Comparison of ENCODE assay signal across 1 cellular context in the genomic region with DNA sequence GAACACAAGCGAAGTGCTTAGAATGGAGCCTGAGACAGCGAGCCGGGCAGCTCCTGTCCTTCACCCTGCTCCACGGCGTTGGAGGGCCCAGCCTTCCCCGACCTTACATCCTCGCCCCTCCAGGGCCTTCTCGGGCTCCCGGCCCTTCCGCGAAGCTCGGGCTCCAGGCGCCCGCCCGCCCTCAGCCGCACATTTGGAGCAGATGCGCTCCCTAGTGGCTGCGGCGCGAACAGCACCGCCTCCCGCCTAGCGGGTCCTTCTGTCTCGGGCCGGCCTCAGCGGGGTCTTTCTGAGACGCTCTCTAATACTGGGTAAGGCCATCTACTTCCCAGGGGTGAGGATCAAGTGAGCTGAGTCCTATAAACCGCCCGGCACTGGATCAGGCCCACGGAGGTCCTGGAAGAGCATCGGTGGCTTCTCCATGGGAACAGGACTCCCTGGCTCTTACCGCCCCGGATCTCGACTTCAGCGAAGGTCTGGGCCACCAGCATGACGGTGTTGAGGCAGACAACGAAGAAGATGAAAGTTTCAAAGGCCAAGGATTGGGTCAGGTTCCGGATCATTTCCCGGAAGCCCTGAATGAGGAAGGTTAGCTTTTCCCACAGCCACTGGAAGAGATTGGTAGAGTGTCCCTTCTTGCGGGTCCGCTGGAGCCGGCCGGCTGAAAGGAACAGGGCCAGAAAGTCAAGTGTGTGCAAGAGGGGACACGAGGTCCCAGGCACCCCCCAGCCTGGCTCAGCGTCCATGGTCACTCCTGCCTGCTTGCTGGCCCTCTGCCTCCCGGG.
A peak's percentile ranks its signal among the peaks of the same experiment; 100 is the strongest.
TF ChIP-seq lines count a peak whose summit lies in the region.

No MANE protein-coding gene starts in this region.

TF ChIP-seq in K562, 482 proteins besides CTCF, POLR2A, EP300 and RAD21 (continued from another document and continues in another):
- TF ChIP-seq, protein P1, sequence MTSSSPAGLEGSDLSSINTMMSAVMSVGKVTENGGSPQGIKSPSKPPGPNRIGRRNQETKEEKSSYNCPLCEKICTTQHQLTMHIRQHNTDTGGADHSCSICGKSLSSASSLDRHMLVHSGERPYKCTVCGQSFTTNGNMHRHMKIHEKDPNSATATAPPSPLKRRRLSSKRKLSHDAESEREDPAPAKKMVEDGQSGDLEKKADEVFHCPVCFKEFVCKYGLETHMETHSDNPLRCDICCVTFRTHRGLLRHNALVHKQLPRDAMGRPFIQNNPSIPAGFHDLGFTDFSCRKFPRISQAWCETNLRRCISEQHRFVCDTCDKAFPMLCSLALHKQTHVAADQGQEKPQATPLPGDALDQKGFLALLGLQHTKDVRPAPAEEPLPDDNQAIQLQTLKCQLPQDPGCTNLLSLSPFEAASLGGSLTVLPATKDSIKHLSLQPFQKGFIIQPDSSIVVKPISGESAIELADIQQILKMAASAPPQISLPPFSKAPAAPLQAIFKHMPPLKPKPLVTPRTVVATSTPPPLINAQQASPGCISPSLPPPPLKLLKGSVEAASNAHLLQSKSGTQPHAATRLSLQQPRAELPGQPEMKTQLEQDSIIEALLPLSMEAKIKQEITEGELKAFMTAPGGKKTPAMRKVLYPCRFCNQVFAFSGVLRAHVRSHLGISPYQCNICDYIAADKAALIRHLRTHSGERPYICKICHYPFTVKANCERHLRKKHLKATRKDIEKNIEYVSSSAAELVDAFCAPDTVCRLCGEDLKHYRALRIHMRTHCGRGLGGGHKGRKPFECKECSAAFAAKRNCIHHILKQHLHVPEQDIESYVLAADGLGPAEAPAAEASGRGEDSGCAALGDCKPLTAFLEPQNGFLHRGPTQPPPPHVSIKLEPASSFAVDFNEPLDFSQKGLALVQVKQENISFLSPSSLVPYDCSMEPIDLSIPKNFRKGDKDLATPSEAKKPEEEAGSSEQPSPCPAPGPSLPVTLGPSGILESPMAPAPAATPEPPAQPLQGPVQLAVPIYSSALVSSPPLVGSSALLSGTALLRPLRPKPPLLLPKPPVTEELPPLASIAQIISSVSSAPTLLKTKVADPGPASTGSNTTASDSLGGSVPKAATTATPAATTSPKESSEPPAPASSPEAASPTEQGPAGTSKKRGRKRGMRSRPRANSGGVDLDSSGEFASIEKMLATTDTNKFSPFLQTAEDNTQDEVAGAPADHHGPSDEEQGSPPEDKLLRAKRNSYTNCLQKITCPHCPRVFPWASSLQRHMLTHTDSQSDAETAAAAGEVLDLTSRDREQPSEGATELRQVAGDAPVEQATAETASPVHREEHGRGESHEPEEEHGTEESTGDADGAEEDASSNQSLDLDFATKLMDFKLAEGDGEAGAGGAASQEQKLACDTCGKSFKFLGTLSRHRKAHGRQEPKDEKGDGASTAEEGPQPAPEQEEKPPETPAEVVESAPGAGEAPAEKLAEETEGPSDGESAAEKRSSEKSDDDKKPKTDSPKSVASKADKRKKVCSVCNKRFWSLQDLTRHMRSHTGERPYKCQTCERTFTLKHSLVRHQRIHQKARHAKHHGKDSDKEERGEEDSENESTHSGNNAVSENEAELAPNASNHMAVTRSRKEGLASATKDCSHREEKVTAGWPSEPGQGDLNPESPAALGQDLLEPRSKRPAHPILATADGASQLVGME (CRISPR knock-in tag; IDR thresholded peaks at IDR 0.05) = no peak
- TF ChIP-seq ZNF707 (CRISPR knock-in tag; conservative IDR thresholded peaks at IDR 0.05) = no peak
- no peak for TF ChIP-seq MAFF (IDR thresholded peaks at IDR 0.05; ENCODE audit: low read length)
- TF ChIP-seq ETS2 (tag; IDR thresholded peaks at IDR 0.05; ENCODE audit: borderline replicate concordance, poor library complexity, severe bottlenecking) = no peak
- no peak for TF ChIP-seq ASH1L (IDR thresholded peaks at IDR 0.05; ENCODE audit: borderline replicate concordance, low read depth, partially characterized antibody)
- TF ChIP-seq, protein P2, sequence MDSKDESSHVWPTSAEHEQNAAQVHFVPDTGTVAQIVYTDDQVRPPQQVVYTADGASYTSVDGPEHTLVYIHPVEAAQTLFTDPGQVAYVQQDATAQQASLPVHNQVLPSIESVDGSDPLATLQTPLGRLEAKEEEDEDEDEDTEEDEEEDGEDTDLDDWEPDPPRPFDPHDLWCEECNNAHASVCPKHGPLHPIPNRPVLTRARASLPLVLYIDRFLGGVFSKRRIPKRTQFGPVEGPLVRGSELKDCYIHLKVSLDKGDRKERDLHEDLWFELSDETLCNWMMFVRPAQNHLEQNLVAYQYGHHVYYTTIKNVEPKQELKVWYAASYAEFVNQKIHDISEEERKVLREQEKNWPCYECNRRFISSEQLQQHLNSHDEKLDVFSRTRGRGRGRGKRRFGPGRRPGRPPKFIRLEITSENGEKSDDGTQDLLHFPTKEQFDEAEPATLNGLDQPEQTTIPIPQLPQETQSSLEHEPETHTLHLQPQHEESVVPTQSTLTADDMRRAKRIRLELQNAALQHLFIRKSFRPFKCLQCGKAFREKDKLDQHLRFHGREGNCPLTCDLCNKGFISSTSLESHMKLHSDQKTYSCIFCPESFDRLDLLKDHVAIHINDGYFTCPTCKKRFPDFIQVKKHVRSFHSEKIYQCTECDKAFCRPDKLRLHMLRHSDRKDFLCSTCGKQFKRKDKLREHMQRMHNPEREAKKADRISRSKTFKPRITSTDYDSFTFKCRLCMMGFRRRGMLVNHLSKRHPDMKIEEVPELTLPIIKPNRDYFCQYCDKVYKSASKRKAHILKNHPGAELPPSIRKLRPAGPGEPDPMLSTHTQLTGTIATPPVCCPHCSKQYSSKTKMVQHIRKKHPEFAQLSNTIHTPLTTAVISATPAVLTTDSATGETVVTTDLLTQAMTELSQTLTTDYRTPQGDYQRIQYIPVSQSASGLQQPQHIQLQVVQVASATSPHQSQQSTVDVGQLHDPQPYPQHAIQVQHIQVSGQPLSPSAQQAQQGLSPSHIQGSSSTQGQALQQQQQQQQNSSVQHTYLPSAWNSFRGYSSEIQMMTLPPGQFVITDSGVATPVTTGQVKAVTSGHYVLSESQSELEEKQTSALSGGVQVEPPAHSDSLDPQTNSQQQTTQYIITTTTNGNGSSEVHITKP (IDR thresholded peaks at IDR 0.05; ENCODE audit: partially characterized antibody) = peak; percentile 21
- TF ChIP-seq, protein P3, sequence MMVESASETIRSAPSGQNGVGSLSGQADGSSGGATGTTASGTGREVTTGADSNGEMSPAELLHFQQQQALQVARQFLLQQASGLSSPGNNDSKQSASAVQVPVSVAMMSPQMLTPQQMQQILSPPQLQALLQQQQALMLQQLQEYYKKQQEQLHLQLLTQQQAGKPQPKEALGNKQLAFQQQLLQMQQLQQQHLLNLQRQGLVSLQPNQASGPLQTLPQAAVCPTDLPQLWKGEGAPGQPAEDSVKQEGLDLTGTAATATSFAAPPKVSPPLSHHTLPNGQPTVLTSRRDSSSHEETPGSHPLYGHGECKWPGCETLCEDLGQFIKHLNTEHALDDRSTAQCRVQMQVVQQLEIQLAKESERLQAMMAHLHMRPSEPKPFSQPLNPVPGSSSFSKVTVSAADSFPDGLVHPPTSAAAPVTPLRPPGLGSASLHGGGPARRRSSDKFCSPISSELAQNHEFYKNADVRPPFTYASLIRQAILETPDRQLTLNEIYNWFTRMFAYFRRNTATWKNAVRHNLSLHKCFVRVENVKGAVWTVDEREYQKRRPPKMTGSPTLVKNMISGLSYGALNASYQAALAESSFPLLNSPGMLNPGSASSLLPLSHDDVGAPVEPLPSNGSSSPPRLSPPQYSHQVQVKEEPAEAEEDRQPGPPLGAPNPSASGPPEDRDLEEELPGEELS (CRISPR knock-in tag; IDR thresholded peaks at IDR 0.05; ENCODE audit: borderline replicate concordance) = no peak
- TF ChIP-seq CHD1 (IDR thresholded peaks at IDR 0.05; ENCODE audit: low read length) = no peak
- no peak for TF ChIP-seq KAT7 (CRISPR knock-in tag; IDR thresholded peaks at IDR 0.05; ENCODE audit: borderline replicate concordance)
- TF ChIP-seq ZNF184 (CRISPR knock-in tag; IDR thresholded peaks at IDR 0.05) = no peak
- TF ChIP-seq, protein P4, sequence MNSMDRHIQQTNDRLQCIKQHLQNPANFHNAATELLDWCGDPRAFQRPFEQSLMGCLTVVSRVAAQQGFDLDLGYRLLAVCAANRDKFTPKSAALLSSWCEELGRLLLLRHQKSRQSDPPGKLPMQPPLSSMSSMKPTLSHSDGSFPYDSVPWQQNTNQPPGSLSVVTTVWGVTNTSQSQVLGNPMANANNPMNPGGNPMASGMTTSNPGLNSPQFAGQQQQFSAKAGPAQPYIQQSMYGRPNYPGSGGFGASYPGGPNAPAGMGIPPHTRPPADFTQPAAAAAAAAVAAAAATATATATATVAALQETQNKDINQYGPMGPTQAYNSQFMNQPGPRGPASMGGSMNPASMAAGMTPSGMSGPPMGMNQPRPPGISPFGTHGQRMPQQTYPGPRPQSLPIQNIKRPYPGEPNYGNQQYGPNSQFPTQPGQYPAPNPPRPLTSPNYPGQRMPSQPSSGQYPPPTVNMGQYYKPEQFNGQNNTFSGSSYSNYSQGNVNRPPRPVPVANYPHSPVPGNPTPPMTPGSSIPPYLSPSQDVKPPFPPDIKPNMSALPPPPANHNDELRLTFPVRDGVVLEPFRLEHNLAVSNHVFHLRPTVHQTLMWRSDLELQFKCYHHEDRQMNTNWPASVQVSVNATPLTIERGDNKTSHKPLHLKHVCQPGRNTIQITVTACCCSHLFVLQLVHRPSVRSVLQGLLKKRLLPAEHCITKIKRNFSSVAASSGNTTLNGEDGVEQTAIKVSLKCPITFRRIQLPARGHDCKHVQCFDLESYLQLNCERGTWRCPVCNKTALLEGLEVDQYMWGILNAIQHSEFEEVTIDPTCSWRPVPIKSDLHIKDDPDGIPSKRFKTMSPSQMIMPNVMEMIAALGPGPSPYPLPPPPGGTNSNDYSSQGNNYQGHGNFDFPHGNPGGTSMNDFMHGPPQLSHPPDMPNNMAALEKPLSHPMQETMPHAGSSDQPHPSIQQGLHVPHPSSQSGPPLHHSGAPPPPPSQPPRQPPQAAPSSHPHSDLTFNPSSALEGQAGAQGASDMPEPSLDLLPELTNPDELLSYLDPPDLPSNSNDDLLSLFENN (IDR thresholded peaks at IDR 0.05; ENCODE audit: low read depth in 2 of 2, low read length in 2 of 2) = peak in 1 of 2 experiments; percentile 44; a peak in 1 of 4 replicates
- no peak for TF ChIP-seq RBM14 (IDR thresholded peaks at IDR 0.05; ENCODE audit: borderline replicate concordance, insufficient read depth, low read depth, low read length)
- no peak for TF ChIP-seq KDM1A (IDR thresholded peaks at IDR 0.05)
- TF ChIP-seq ARNT (IDR thresholded peaks at IDR 0.05) = no peak
- TF ChIP-seq ZNF197 (CRISPR knock-in tag; IDR thresholded peaks at IDR 0.05; ENCODE audit: low read depth) = no peak
- TF ChIP-seq ZNF143 (CRISPR knock-in tag; IDR thresholded peaks at IDR 0.05) = no peak
- TF ChIP-seq ZNF239 (CRISPR knock-in tag; IDR thresholded peaks at IDR 0.05) = no peak
- no peak for TF ChIP-seq ZNF311 (CRISPR knock-in tag; IDR thresholded peaks at IDR 0.05)
- TF ChIP-seq MED1 (CRISPR knock-in tag; IDR thresholded peaks at IDR 0.05; ENCODE audit: borderline replicate concordance) = no peak
- TF ChIP-seq, protein P5, sequence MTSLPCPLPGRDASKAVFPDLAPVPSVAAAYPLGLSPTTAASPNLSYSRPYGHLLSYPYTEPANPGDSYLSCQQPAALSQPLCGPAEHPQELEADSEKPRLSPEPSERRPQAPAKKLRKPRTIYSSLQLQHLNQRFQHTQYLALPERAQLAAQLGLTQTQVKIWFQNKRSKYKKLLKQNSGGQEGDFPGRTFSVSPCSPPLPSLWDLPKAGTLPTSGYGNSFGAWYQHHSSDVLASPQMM (CRISPR knock-in tag; IDR thresholded peaks at IDR 0.05) = no peak
- TF ChIP-seq, protein P6, sequence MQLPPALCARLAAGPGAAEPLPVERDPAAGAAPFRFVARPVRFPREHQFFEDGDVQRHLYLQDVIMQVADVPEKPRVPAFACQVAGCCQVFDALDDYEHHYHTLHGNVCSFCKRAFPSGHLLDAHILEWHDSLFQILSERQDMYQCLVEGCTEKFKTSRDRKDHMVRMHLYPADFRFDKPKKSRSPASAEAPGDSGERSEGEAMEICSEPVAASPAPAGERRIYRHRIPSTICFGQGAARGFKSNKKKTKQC (CRISPR knock-in tag; IDR thresholded peaks at IDR 0.05) = no peak
- TF ChIP-seq ETV6 (IDR thresholded peaks at IDR 0.05; ENCODE audit: borderline replicate concordance in 1 of 2, low read depth in 2 of 2, low read length in 1 of 2) = no peak
- TF ChIP-seq ETV6 (CRISPR knock-in tag; IDR thresholded peaks at IDR 0.05; ENCODE audit: borderline replicate concordance) = no peak
- TF ChIP-seq ZC3H4 (CRISPR knock-in tag; IDR thresholded peaks at IDR 0.05; ENCODE audit: borderline replicate concordance) = no peak
- TF ChIP-seq KLF13 (tag; IDR thresholded peaks at IDR 0.05; ENCODE audit: borderline replicate concordance, low read depth) = no peak
- 0 out of 2 replicates have a peak, but pooled peaks have one; percentile 31 for TF ChIP-seq HCFC1 (IDR thresholded peaks at IDR 0.05; ENCODE audit: low read depth, low read length)
- TF ChIP-seq, protein P7, sequence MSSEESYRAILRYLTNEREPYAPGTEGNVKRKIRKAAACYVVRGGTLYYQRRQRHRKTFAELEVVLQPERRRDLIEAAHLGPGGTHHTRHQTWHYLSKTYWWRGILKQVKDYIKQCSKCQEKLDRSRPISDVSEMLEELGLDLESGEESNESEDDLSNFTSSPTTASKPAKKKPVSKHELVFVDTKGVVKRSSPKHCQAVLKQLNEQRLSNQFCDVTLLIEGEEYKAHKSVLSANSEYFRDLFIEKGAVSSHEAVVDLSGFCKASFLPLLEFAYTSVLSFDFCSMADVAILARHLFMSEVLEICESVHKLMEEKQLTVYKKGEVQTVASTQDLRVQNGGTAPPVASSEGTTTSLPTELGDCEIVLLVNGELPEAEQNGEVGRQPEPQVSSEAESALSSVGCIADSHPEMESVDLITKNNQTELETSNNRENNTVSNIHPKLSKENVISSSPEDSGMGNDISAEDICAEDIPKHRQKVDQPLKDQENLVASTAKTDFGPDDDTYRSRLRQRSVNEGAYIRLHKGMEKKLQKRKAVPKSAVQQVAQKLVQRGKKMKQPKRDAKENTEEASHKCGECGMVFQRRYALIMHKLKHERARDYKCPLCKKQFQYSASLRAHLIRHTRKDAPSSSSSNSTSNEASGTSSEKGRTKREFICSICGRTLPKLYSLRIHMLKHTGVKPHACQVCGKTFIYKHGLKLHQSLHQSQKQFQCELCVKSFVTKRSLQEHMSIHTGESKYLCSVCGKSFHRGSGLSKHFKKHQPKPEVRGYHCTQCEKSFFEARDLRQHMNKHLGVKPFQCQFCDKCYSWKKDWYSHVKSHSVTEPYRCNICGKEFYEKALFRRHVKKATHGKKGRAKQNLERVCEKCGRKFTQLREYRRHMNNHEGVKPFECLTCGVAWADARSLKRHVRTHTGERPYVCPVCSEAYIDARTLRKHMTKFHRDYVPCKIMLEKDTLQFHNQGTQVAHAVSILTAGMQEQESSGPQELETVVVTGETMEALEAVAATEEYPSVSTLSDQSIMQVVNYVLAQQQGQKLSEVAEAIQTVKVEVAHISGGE (CRISPR knock-in tag; IDR thresholded peaks at IDR 0.05) = peak in 1 of 3 experiments; percentile 77; a peak in 2 of 6 replicates
- TF ChIP-seq NCOA6 (IDR thresholded peaks at IDR 0.05) = no peak
- TF ChIP-seq, protein P8, sequence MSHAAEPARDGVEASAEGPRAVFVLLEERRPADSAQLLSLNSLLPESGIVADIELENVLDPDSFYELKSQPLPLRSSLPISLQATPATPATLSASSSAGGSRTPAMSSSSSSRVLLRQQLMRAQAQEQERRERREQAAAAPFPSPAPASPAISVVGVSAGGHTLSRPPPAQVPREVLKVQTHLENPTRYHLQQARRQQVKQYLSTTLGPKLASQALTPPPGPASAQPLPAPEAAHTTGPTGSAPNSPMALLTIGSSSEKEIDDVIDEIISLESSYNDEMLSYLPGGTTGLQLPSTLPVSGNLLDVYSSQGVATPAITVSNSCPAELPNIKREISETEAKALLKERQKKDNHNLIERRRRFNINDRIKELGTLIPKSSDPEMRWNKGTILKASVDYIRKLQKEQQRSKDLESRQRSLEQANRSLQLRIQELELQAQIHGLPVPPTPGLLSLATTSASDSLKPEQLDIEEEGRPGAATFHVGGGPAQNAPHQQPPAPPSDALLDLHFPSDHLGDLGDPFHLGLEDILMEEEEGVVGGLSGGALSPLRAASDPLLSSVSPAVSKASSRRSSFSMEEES (CRISPR knock-in tag; IDR thresholded peaks at IDR 0.05) = no peak
